ENCODE assay signal across 10 cellular contexts in genomic region chr19:41373993-41374392, GRCh38. TPM values are rescaled to one million over a fixed set of nuclear protein-coding genes. Genes with fewer than 3 reads are reported as not detected.
DNase-seq lines count a peak whose midpoint lies in the region; ATAC-seq, FAIRE-seq and TF ChIP-seq lines count a peak whose summit lies in the region.
"Had no signal": no experiment of that assay in that cellular context is flagged by ENCODE, and none has a peak within 500 bp of the region (broad histone marks: within the 10 kb centered on the region; RNA-seq: fewer than 3 reads in every experiment).

No MANE protein-coding gene starts in this region.

- peaks cover 23% of the 10 kb centered on the region for H3K4me1 ChIP-seq in SJCRH30
- peaks cover 0 to 33% (median 12%) of the 10 kb centered on the region in 3 donors for H3K4me1 ChIP-seq in gastroesophageal sphincter
- peaks cover 0 to 5% of the 10 kb centered on the region in 2 donors for H3K4me1 ChIP-seq in small intestine (ENCODE audit: control insufficient read depth in 2 of 2, insufficient read depth in 1 of 2, low read depth in 1 of 2, low read length in 1 of 2)

- peak overlapping the region; percentile 6 for H3K27ac ChIP-seq in SJCRH30
- peak overlapping the region in 3 of 4 donors; percentile 3 to 37 (median 26) for H3K27ac ChIP-seq in gastroesophageal sphincter
- no peak overlapping the region for H3K27ac ChIP-seq in small intestine (ENCODE audit: low read depth in 1 of 2, low read length in 1 of 2)
- H3K27ac ChIP-seq: right lobe of liver had no signal

- H3K36me3 ChIP-seq in SJCRH30 = no peaks in the 10 kb centered on the region
- no peaks in the 10 kb centered on the region for H3K36me3 ChIP-seq in gastroesophageal sphincter
- no peaks in the 10 kb centered on the region for H3K36me3 ChIP-seq in small intestine (ENCODE audit: control insufficient read depth in 2 of 2, insufficient read depth in 2 of 2, low read length in 2 of 2)
- H3K36me3 ChIP-seq: right lobe of liver had no signal

- peaks cover 31% of the 10 kb centered on the region for H3K4me1 Mint-ChIP-seq in HFFc6 (ENCODE audit: low read depth)
- peaks cover 9 to 30% of the 10 kb centered on the region in 2 donors for H3K4me1 Mint-ChIP-seq in natural killer cell

- TF ChIP-seq CTCF in HFFc6 (IDR thresholded peaks at IDR 0.05) (no peak), gastroesophageal sphincter (IDR thresholded peaks at IDR 0.05) (no peak), natural killer cell (IDR thresholded peaks at IDR 0.05) (no peak)

- peaks cover 2% of the 10 kb centered on the region; the same call in 1 of the 2 replicates for H3K27me3 Mint-ChIP-seq in HFFc6 (ENCODE audit: insufficient read depth)
- no peaks in the 10 kb centered on the region for H3K27me3 Mint-ChIP-seq in natural killer cell (ENCODE audit: low read depth in 2 of 2)

- H3K4me3 Mint-ChIP-seq in HFFc6 = peak overlapping the region; percentile 13; the same call in 1 of the 2 replicates
- no peak overlapping the region for H3K4me3 Mint-ChIP-seq in natural killer cell

- no peak for FAIRE-seq in small intestine (lab: Jason Lieb, UNC)

- H3K27me3 ChIP-seq in SJCRH30 (no peaks in the 10 kb centered on the region), gastroesophageal sphincter (no peaks in the 10 kb centered on the region), small intestine (ENCODE audit: control insufficient read depth in 2 of 2, insufficient read depth in 2 of 2, low read length in 2 of 2) (no peaks in the 10 kb centered on the region)
- H3K27me3 ChIP-seq: right lobe of liver had no signal

- no peak for TF ChIP-seq POLR2A in gastroesophageal sphincter (IDR thresholded peaks at IDR 0.05)

- no peak overlapping the region for H3K4me3 ChIP-seq in SJCRH30
- no peak overlapping the region for H3K4me3 ChIP-seq in gastroesophageal sphincter
- H3K4me3 ChIP-seq in small intestine (ENCODE audit: low read depth in 1 of 2, low read length in 2 of 2) = no peak overlapping the region
- H3K4me3 ChIP-seq: right lobe of liver had no signal

- 14 to 19% methylated on average over 2 to 8 of the region's 12 CpGs for WGBS in gastroesophageal sphincter (ENCODE audit: low coverage in 1 of 2), 2 donors
- WGBS in small intestine, 3 donors = 12 to 31% (median 21%) methylated on average over 12 of the region's 12 CpGs

- intact Hi-C loops in natural killer cell (cut with micrococcal nuclease) = no loop called here

- H3K27ac Mint-ChIP-seq in HFFc6 (peak overlapping the region; percentile 54), natural killer cell (no peak overlapping the region)

- H3K36me3 Mint-ChIP-seq in HFFc6 (ENCODE audit: low read depth) (no peaks in the 10 kb centered on the region), natural killer cell (no peaks in the 10 kb centered on the region)

- TF ChIP-seq EP300 in gastroesophageal sphincter (IDR thresholded peaks at IDR 0.05) = no peak

- peak; percentile 72 for DNase-seq in HFFc6
- peak; percentile 97 to 99 for DNase-seq in SJCRH30
- DNase-seq in small intestine = peak; percentile 49
- no peak for DNase-seq in natural killer cell
- no peak for DNase-seq in HUDEP-2 (lab: John Stamatoyannopoulos, UW; ENCODE audit: unreplicated experiment in 76 of 76)
- no peak for DNase-seq in kidney tubule cell (ENCODE audit: low spot score)

- ATAC-seq in gastroesophageal sphincter (peak; percentile 74), natural killer cell (no peak), HG03378 (IDR thresholded peaks at IDR 0.05; ENCODE audit: unreplicated experiment) (no peak)
- ATAC-seq: HCT116 had no signal

- H3K9me3 Mint-ChIP-seq in HFFc6 (no peaks in the 10 kb centered on the region), natural killer cell (no peaks in the 10 kb centered on the region)

- H3K9me3 ChIP-seq in SJCRH30 (replicated peaks) = no peaks in the 10 kb centered on the region
- no peaks in the 10 kb centered on the region for H3K9me3 ChIP-seq in gastroesophageal sphincter
- no peaks in the 10 kb centered on the region for H3K9me3 ChIP-seq in small intestine (ENCODE audit: control insufficient read depth, low read depth)
- H3K9me3 ChIP-seq: right lobe of liver had no signal

RNA-seq across cellular contexts. Expression of gene TMEM91, which starts 2.3 kb away (rescaled TPM):
- 1 to 10 TPM; 1.4 to 2.6 (median 1.7) TPM for total RNA-seq in HFFc6 (2021; fragmentation: NEBNext Ultra II Directional; extraction: Animal tissue kit (Norgen Biotek cat#: 25700))
- 1.6 and 1.7 TPM in 2 replicates for total RNA-seq in SJCRH30 (2014; rRNA removed; shearing (Covaris generic))
- total RNA-seq in gastroesophageal sphincter = 10 to 100 TPM in 2 of 4 donors, 1 to 10 TPM in 2; 7.9 to 17.5 (median 13.3) TPM
- 1 to 10 TPM; 1.3 to 7.9 (median 2.4) TPM for polyA plus RNA-seq in small intestine
- 10 to 100 TPM; 13.6 to 22.8 (median 20.8) TPM for total RNA-seq in natural killer cell

RNA-seq across cellular contexts. Expression of gene B9D2, which starts 10.0 kb away (rescaled TPM):
- 1 to 10 TPM; 4.9 to 6.8 (median 6.3) TPM for total RNA-seq in HFFc6 (2021; fragmentation: NEBNext Ultra II Directional; extraction: Animal tissue kit (Norgen Biotek cat#: 25700))
- total RNA-seq in SJCRH30 (2014; rRNA removed; shearing (Covaris generic)) = 2.8 and 2.9 TPM in 2 replicates
- 10 to 100 TPM in 1 of 4 donors, 1 to 10 TPM in 3; 5.2 to 10.1 (median 6.7) TPM for total RNA-seq in gastroesophageal sphincter
- 1 to 10 TPM; 4.7 to 9.8 (median 6.5) TPM for polyA plus RNA-seq in small intestine
- total RNA-seq in natural killer cell = 10 to 100 TPM; 18.1 to 22.2 (median 18.7) TPM

RNA-seq across cellular contexts. Expression of gene TGFB1, which starts 20.3 kb away (rescaled TPM):
- 100 to 1,000 TPM; 150 to 163 (median 158) TPM for total RNA-seq in HFFc6 (2021; fragmentation: NEBNext Ultra II Directional; extraction: Animal tissue kit (Norgen Biotek cat#: 25700))
- total RNA-seq in SJCRH30 (2014; rRNA removed; shearing (Covaris generic)) = 11.0 and 12.7 TPM in 2 replicates
- total RNA-seq in gastroesophageal sphincter (10 to 100 TPM; 12.9 to 39.3 (median 22.1) TPM), natural killer cell (100 to 1,000 TPM; 682 to 761 (median 729) TPM)
- 10 to 100 TPM in 1 of 3 donors, 1 to 10 TPM in 2; 1.1 to 18.8 (median 7.3) TPM for polyA plus RNA-seq in small intestine

RNA-seq across cellular contexts. Expression of gene EXOSC5, which starts 23.2 kb away (rescaled TPM):
- 10 to 100 TPM; 16.5 to 23.5 (median 18.1) TPM for total RNA-seq in HFFc6 (2021; fragmentation: NEBNext Ultra II Directional; extraction: Animal tissue kit (Norgen Biotek cat#: 25700))
- total RNA-seq in SJCRH30 (2014; rRNA removed; shearing (Covaris generic)) = 59.9 and 68.6 TPM in 2 replicates
- total RNA-seq in gastroesophageal sphincter = 10 to 100 TPM; 11.4 to 16.0 (median 14.2) TPM
- polyA plus RNA-seq in small intestine = 10 to 100 TPM in 2 of 3 donors, 1 to 10 TPM in 1; 9.4 to 36.4 (median 16.5) TPM
- 10 to 100 TPM in 1 of 3 donors, 1 to 10 TPM in 2; 9.0 to 11.6 (median 9.5) TPM for total RNA-seq in natural killer cell

RNA-seq across cellular contexts. Expression of gene BCKDHA, which starts 23.6 kb away (rescaled TPM):
- 10 to 100 TPM in 3 of 6 experiments, 1 to 10 TPM in 3; 7.8 to 17.6 (median 9.8) TPM for total RNA-seq in HFFc6 (2021; fragmentation: NEBNext Ultra II Directional; extraction: Animal tissue kit (Norgen Biotek cat#: 25700))
- total RNA-seq in SJCRH30 (2014; rRNA removed; shearing (Covaris generic)) = 59.3 and 64.2 TPM in 2 replicates
- total RNA-seq in gastroesophageal sphincter (10 to 100 TPM; 35.0 to 47.9 (median 38.3) TPM), natural killer cell (10 to 100 TPM; 26.5 to 29.0 (median 28.3) TPM)
- 10 to 100 TPM; 19.9 to 34.0 (median 26.7) TPM for polyA plus RNA-seq in small intestine

Comparison
In these comparisons a context has a peak if more than half of its experiments do, and no peak if none do; other contexts are left out.
1. DNase-seq: peak in HFFc6 (single experiment), SJCRH30 (2 of 2) and small intestine (single experiment); none in natural killer cell (single experiment), HUDEP-2 (0 of 76) and kidney tubule cell (single experiment).
2. H3K27ac ChIP-seq: peak in SJCRH30 (single experiment) and gastroesophageal sphincter (3 of 4); none in small intestine (0 of 2).
3. RNA of gene TGFB1, which starts 20.3 kb away (total RNA-seq): 682 to 761 TPM in natural killer cell; 150 to 163 TPM in HFFc6, 12.9 to 39.3 TPM in gastroesophageal sphincter and 11.0 to 12.7 TPM in SJCRH30; every median in the first group is over 4 times any median in the second.